In the genomic region with DNA sequence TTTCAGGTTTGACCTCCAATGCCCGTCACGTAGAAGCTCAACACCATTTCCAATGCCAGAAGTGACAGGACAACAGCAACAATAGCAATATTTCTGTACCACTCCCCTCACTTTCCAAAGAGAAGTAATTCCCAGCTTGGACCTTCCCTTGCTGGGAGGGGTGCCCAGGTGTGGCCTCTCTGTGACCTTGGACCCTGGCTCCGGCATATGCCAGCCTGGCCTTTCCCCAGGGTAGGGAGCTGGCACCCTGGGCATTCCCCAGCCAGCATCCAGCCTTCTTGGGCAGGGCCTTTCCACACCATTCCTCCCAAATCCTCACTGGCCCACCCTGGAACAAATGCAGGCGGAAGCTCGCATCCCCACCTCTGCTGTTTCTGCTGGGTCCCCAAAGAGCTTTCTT, we compare ENCODE assay signal across 8 cellular contexts. TPM values are rescaled to one million over a fixed set of nuclear protein-coding genes. Genes with fewer than 3 reads are reported as not detected.
"Had no signal": no experiment of that assay in that cellular context is flagged by ENCODE, and none has a peak within 500 bp of the region (broad histone marks: within the 10 kb centered on the region; RNA-seq: fewer than 3 reads in every experiment).

No MANE protein-coding gene starts in this region.

RNA-seq across cellular contexts. Expression of a gene that starts 37.1 kb away (rescaled TPM):
- total RNA-seq: OCI-LY7, PC-3, Peyer's patch, SJCRH30, SK-MEL-5 had no signal

RNA-seq across cellular contexts. Expression of a gene that starts 53.1 kb away (rescaled TPM):
- total RNA-seq: OCI-LY7, PC-3, Right ventricle myocardium inferior, Right ventricle myocardium superior, RPMI7951, SJCRH30, SK-MEL-5 had no signal
